In the genomic region with DNA sequence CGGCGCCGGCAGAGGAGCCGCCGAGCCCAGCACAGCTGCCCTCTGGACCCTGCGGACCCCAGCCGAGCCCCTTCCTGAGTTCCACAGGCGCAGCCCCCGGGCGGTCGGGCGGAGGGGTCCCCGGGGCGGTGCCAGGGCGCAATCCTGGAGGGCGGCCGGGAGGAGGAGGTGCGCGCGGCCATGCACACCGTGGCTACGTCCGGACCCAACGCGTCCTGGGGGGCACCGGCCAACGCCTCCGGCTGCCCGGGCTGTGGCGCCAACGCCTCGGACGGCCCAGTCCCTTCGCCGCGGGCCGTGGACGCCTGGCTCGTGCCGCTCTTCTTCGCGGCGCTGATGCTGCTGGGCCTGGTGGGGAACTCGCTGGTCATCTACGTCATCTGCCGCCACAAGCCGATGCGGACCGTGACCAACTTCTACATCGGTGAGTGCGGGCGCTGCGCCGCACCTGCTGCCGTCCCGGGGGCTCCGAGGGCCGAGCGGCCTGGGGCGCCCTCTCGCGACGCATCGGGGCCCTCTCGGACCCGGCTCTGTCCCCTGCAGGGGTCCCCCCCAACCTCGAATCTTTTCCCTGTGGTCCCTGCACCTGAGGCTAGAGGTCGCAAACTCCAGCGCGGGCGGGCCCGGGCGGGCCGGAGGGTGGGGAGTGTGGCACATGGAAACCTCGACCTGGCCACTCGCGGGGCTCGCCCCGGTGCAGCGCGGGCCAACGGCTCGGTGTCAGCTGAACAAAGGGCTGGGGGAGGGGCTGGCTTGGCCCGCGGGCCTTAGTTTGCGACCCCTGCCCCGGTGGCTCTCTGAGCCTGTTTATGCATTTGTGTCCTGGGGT, we compare ENCODE assay signal across 1 cellular context.
TF ChIP-seq lines count a peak whose summit lies in the region.

A gene (plus strand): TSS at position 11 of the 829 bp plus-strand sequence. CDS start 170 bp downstream, at position 181.

TF ChIP-seq in HepG2, 621 proteins besides CTCF, POLR2A, EP300 and RAD21 (continued from another document and continues in another):
- TF ChIP-seq, protein P1, sequence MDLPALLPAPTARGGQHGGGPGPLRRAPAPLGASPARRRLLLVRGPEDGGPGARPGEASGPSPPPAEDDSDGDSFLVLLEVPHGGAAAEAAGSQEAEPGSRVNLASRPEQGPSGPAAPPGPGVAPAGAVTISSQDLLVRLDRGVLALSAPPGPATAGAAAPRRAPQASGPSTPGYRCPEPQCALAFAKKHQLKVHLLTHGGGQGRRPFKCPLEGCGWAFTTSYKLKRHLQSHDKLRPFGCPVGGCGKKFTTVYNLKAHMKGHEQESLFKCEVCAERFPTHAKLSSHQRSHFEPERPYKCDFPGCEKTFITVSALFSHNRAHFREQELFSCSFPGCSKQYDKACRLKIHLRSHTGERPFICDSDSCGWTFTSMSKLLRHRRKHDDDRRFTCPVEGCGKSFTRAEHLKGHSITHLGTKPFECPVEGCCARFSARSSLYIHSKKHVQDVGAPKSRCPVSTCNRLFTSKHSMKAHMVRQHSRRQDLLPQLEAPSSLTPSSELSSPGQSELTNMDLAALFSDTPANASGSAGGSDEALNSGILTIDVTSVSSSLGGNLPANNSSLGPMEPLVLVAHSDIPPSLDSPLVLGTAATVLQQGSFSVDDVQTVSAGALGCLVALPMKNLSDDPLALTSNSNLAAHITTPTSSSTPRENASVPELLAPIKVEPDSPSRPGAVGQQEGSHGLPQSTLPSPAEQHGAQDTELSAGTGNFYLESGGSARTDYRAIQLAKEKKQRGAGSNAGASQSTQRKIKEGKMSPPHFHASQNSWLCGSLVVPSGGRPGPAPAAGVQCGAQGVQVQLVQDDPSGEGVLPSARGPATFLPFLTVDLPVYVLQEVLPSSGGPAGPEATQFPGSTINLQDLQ (CRISPR knock-in tag; IDR thresholded peaks at IDR 0.05), result 0 out of 2 replicates have a peak, but pooled peaks have one; percentile 85
- TF ChIP-seq, protein P2, sequence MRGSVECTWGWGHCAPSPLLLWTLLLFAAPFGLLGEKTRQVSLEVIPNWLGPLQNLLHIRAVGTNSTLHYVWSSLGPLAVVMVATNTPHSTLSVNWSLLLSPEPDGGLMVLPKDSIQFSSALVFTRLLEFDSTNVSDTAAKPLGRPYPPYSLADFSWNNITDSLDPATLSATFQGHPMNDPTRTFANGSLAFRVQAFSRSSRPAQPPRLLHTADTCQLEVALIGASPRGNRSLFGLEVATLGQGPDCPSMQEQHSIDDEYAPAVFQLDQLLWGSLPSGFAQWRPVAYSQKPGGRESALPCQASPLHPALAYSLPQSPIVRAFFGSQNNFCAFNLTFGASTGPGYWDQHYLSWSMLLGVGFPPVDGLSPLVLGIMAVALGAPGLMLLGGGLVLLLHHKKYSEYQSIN (CRISPR knock-in tag; IDR thresholded peaks at IDR 0.05; ENCODE audit: borderline replicate concordance), result no peak
- TF ChIP-seq PAX8 (CRISPR knock-in tag; IDR thresholded peaks at IDR 0.05; ENCODE audit: borderline replicate concordance) (no peak; the same call in 1 of the 2 replicates), ZNF121 (CRISPR knock-in tag; IDR thresholded peaks at IDR 0.05) (peak; percentile 31; the same call in 1 of the 2 replicates), ZNF12 (CRISPR knock-in tag; IDR thresholded peaks at IDR 0.05) (no peak), ZNF296 (CRISPR knock-in tag; conservative IDR thresholded peaks at IDR 0.05) (no peak), ZNF546 (CRISPR knock-in tag; conservative IDR thresholded peaks at IDR 0.05) (no peak), MTF1 (CRISPR knock-in tag; IDR thresholded peaks at IDR 0.05) (0 out of 2 replicates have a peak, but pooled peaks have one; percentile 51), MTA1 (CRISPR knock-in tag; IDR thresholded peaks at IDR 0.05; ENCODE audit: borderline replicate concordance) (peak; percentile 67; the same call in 1 of the 2 replicates), TMF1 (CRISPR knock-in tag; IDR thresholded peaks at IDR 0.05; ENCODE audit: low read depth) (peak; percentile 71; the same call in 1 of the 2 replicates), HDAC2 (CRISPR knock-in tag; IDR thresholded peaks at IDR 0.05) (peak; percentile 59), SCMH1 (CRISPR knock-in tag; IDR thresholded peaks at IDR 0.05; ENCODE audit: borderline replicate concordance) (no peak), RELA (CRISPR knock-in tag; IDR thresholded peaks at IDR 0.05) (no peak), SMC3 (IDR thresholded peaks at IDR 0.05; ENCODE audit: low read length) (peak; percentile 35; the same call in 1 of the 2 replicates), SIX1 (CRISPR knock-in tag; IDR thresholded peaks at IDR 0.05; ENCODE audit: borderline replicate concordance) (no peak)
- TF ChIP-seq, protein P3, sequence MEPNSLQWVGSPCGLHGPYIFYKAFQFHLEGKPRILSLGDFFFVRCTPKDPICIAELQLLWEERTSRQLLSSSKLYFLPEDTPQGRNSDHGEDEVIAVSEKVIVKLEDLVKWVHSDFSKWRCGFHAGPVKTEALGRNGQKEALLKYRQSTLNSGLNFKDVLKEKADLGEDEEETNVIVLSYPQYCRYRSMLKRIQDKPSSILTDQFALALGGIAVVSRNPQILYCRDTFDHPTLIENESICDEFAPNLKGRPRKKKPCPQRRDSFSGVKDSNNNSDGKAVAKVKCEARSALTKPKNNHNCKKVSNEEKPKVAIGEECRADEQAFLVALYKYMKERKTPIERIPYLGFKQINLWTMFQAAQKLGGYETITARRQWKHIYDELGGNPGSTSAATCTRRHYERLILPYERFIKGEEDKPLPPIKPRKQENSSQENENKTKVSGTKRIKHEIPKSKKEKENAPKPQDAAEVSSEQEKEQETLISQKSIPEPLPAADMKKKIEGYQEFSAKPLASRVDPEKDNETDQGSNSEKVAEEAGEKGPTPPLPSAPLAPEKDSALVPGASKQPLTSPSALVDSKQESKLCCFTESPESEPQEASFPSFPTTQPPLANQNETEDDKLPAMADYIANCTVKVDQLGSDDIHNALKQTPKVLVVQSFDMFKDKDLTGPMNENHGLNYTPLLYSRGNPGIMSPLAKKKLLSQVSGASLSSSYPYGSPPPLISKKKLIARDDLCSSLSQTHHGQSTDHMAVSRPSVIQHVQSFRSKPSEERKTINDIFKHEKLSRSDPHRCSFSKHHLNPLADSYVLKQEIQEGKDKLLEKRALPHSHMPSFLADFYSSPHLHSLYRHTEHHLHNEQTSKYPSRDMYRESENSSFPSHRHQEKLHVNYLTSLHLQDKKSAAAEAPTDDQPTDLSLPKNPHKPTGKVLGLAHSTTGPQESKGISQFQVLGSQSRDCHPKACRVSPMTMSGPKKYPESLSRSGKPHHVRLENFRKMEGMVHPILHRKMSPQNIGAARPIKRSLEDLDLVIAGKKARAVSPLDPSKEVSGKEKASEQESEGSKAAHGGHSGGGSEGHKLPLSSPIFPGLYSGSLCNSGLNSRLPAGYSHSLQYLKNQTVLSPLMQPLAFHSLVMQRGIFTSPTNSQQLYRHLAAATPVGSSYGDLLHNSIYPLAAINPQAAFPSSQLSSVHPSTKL (CRISPR knock-in tag; IDR thresholded peaks at IDR 0.05), result peak; percentile 60
- TF ChIP-seq, protein P4, sequence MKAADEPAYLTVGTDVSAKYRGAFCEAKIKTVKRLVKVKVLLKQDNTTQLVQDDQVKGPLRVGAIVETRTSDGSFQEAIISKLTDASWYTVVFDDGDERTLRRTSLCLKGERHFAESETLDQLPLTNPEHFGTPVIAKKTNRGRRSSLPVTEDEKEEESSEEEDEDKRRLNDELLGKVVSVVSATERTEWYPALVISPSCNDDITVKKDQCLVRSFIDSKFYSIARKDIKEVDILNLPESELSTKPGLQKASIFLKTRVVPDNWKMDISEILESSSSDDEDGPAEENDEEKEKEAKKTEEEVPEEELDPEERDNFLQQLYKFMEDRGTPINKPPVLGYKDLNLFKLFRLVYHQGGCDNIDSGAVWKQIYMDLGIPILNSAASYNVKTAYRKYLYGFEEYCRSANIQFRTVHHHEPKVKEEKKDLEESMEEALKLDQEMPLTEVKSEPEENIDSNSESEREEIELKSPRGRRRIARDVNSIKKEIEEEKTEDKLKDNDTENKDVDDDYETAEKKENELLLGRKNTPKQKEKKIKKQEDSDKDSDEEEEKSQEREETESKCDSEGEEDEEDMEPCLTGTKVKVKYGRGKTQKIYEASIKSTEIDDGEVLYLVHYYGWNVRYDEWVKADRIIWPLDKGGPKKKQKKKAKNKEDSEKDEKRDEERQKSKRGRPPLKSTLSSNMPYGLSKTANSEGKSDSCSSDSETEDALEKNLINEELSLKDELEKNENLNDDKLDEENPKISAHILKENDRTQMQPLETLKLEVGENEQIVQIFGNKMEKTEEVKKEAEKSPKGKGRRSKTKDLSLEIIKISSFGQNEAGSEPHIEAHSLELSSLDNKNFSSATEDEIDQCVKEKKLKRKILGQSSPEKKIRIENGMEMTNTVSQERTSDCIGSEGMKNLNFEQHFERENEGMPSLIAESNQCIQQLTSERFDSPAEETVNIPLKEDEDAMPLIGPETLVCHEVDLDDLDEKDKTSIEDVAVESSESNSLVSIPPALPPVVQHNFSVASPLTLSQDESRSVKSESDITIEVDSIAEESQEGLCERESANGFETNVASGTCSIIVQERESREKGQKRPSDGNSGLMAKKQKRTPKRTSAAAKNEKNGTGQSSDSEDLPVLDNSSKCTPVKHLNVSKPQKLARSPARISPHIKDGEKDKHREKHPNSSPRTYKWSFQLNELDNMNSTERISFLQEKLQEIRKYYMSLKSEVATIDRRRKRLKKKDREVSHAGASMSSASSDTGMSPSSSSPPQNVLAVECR (CRISPR knock-in tag; IDR thresholded peaks at IDR 0.05; ENCODE audit: borderline replicate concordance), result peak; percentile 47; the same call in 1 of the 2 replicates
- TF ChIP-seq, protein P5, sequence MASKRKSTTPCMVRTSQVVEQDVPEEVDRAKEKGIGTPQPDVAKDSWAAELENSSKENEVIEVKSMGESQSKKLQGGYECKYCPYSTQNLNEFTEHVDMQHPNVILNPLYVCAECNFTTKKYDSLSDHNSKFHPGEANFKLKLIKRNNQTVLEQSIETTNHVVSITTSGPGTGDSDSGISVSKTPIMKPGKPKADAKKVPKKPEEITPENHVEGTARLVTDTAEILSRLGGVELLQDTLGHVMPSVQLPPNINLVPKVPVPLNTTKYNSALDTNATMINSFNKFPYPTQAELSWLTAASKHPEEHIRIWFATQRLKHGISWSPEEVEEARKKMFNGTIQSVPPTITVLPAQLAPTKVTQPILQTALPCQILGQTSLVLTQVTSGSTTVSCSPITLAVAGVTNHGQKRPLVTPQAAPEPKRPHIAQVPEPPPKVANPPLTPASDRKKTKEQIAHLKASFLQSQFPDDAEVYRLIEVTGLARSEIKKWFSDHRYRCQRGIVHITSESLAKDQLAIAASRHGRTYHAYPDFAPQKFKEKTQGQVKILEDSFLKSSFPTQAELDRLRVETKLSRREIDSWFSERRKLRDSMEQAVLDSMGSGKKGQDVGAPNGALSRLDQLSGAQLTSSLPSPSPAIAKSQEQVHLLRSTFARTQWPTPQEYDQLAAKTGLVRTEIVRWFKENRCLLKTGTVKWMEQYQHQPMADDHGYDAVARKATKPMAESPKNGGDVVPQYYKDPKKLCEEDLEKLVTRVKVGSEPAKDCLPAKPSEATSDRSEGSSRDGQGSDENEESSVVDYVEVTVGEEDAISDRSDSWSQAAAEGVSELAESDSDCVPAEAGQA (IDR thresholded peaks at IDR 0.05; ENCODE audit: low read depth), result peak; percentile 69
- TF ChIP-seq, protein P5 (CRISPR knock-in tag; IDR thresholded peaks at IDR 0.05; ENCODE audit: borderline replicate concordance), result 0 out of 2 replicates have a peak, but pooled peaks have one; percentile 53
- TF ChIP-seq, protein P6, sequence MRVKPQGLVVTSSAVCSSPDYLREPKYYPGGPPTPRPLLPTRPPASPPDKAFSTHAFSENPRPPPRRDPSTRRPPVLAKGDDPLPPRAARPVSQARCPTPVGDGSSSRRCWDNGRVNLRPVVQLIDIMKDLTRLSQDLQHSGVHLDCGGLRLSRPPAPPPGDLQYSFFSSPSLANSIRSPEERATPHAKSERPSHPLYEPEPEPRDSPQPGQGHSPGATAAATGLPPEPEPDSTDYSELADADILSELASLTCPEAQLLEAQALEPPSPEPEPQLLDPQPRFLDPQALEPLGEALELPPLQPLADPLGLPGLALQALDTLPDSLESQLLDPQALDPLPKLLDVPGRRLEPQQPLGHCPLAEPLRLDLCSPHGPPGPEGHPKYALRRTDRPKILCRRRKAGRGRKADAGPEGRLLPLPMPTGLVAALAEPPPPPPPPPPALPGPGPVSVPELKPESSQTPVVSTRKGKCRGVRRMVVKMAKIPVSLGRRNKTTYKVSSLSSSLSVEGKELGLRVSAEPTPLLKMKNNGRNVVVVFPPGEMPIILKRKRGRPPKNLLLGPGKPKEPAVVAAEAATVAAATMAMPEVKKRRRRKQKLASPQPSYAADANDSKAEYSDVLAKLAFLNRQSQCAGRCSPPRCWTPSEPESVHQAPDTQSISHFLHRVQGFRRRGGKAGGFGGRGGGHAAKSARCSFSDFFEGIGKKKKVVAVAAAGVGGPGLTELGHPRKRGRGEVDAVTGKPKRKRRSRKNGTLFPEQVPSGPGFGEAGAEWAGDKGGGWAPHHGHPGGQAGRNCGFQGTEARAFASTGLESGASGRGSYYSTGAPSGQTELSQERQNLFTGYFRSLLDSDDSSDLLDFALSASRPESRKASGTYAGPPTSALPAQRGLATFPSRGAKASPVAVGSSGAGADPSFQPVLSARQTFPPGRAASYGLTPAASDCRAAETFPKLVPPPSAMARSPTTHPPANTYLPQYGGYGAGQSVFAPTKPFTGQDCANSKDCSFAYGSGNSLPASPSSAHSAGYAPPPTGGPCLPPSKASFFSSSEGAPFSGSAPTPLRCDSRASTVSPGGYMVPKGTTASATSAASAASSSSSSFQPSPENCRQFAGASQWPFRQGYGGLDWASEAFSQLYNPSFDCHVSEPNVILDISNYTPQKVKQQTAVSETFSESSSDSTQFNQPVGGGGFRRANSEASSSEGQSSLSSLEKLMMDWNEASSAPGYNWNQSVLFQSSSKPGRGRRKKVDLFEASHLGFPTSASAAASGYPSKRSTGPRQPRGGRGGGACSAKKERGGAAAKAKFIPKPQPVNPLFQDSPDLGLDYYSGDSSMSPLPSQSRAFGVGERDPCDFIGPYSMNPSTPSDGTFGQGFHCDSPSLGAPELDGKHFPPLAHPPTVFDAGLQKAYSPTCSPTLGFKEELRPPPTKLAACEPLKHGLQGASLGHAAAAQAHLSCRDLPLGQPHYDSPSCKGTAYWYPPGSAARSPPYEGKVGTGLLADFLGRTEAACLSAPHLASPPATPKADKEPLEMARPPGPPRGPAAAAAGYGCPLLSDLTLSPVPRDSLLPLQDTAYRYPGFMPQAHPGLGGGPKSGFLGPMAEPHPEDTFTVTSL (CRISPR knock-in tag; IDR thresholded peaks at IDR 0.05; ENCODE audit: borderline replicate concordance), result no peak
- TF ChIP-seq, protein P7, sequence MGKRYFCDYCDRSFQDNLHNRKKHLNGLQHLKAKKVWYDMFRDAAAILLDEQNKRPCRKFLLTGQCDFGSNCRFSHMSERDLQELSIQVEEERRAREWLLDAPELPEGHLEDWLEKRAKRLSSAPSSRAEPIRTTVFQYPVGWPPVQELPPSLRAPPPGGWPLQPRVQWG (CRISPR knock-in tag; IDR thresholded peaks at IDR 0.05; ENCODE audit: borderline replicate concordance, low read depth), result no peak
